In the genomic region with DNA sequence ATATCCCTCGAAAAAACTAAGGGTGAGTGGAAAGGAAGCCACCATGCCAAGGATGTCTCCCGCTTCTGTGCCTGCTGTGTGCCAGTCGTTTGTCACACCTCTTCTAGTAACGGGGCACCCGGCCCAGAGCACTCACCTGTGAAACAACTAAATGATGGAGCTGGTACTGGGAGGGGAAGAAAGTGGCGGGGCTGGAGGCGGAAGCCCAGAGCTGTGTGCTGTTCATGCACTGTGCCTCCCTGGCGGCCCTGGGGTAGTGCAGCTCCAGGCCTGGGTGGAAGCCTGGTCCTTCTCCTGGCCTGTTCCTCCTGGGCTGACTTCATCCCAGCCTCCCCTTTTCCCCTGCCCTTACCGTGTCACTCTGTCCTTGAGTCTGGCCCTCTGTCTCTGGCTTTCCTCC, we compare ENCODE assay signal across 14 cellular contexts.
DNase-seq lines count a peak whose midpoint lies in the region; ATAC-seq and TF ChIP-seq lines count a peak whose summit lies in the region.
"Had no signal": no experiment of that assay in that cellular context is flagged by ENCODE, and none has a peak within 500 bp of the region (broad histone marks: within the 10 kb centered on the region; RNA-seq: fewer than 3 reads in every experiment).

No MANE protein-coding gene starts in this region.

- peak overlapping the region; percentile 91 for H3K9ac ChIP-seq in OCI-LY3 (ENCODE audit: low read length)

- peak overlapping the region; percentile 90 for H3K4me2 ChIP-seq in OCI-LY3 (ENCODE audit: low read length)

- H2AFZ ChIP-seq in OCI-LY3 (ENCODE audit: low read depth, low read length) = no peak overlapping the region

- TF ChIP-seq CTCF in OCI-LY3 (IDR thresholded peaks at IDR 0.05; ENCODE audit: low read depth, low read length) = no peak
- TF ChIP-seq CTCF in left lung (IDR thresholded peaks at IDR 0.05) = no peak

- H3K4me1 ChIP-seq in OCI-LY3 (ENCODE audit: low read length) (peaks cover 80% of the 10 kb centered on the region), left lung (no peaks in the 10 kb centered on the region)
- H3K4me1 ChIP-seq: colonic mucosa, esophagus squamous epithelium, lower lobe of right lung, Peyer's patch had no signal

- DNase-seq in SHP77 (lab: John Stamatoyannopoulos, UW) (peak; percentile 38 to 43), SHP77 treated with DMSO at 0.1 percent for 48 hours (lab: John Stamatoyannopoulos, UW) (no peak), retina (peak; percentile 40), NCI-H2107 (lab: John Stamatoyannopoulos, UW) (no peak), left lung (no peak)
- DNase-seq: Calu3, colonic mucosa, esophagus squamous epithelium, H9, lower lobe of right lung had no signal

- H3K4me3 ChIP-seq in OCI-LY3 (ENCODE audit: low read length) (peak overlapping the region; percentile 67), left lung (no peak overlapping the region)
- H3K4me3 ChIP-seq: colonic mucosa, esophagus squamous epithelium, lower lobe of right lung, Peyer's patch had no signal

- H3K36me3 ChIP-seq in OCI-LY3 (replicated peaks; ENCODE audit: low read depth, low read length) (peaks cover 20% of the 10 kb centered on the region), left lung (no peaks in the 10 kb centered on the region)
- H3K36me3 ChIP-seq: colonic mucosa, esophagus squamous epithelium, lower lobe of right lung, Peyer's patch had no signal

- no peaks in the 10 kb centered on the region for H4K20me1 ChIP-seq in OCI-LY3 (ENCODE audit: insufficient read depth, low read length)

- H3K9me3 ChIP-seq in OCI-LY3 (ENCODE audit: insufficient read depth, low read length) = peaks cover 11% of the 10 kb centered on the region
- peaks cover 0 to 6% of the 10 kb centered on the region in 2 donors for H3K9me3 ChIP-seq in left lung
- H3K9me3 ChIP-seq: colonic mucosa, Peyer's patch had no signal

- ATAC-seq in HG02759 (IDR thresholded peaks at IDR 0.05; ENCODE audit: unreplicated experiment) (peak; percentile 12), HG03342 (IDR thresholded peaks at IDR 0.05; ENCODE audit: unreplicated experiment) (no peak), left lung (no peak)

- no peaks in the 10 kb centered on the region for H3K79me2 ChIP-seq in OCI-LY3 (ENCODE audit: low read length)

- intact Hi-C loops in left lung (cut with DNase I) = no loop called here

- peak overlapping the region; percentile 94 for H3K27ac ChIP-seq in OCI-LY3 (ENCODE audit: low read length)
- H3K27ac ChIP-seq in left lung = no peak overlapping the region
- H3K27ac ChIP-seq: colonic mucosa, esophagus squamous epithelium, lower lobe of right lung, Peyer's patch had no signal

- no peaks in the 10 kb centered on the region for H3K27me3 ChIP-seq in OCI-LY3 (ENCODE audit: low read depth, low read length)
- H3K27me3 ChIP-seq in left lung = no peaks in the 10 kb centered on the region
- H3K27me3 ChIP-seq: colonic mucosa, Peyer's patch had no signal

Comparison
In these comparisons a context has a peak if more than half of its experiments do, and no peak if none do; other contexts are left out.
1. DNase-seq: peak in SHP77 (2 of 2) and retina (single experiment); none in SHP77 treated with DMSO at 0.1 percent for 48 hours (single experiment), NCI-H2107 (single experiment) and left lung (0 of 2).